ENCODE assay signal across 8 cellular contexts in the genomic region with DNA sequence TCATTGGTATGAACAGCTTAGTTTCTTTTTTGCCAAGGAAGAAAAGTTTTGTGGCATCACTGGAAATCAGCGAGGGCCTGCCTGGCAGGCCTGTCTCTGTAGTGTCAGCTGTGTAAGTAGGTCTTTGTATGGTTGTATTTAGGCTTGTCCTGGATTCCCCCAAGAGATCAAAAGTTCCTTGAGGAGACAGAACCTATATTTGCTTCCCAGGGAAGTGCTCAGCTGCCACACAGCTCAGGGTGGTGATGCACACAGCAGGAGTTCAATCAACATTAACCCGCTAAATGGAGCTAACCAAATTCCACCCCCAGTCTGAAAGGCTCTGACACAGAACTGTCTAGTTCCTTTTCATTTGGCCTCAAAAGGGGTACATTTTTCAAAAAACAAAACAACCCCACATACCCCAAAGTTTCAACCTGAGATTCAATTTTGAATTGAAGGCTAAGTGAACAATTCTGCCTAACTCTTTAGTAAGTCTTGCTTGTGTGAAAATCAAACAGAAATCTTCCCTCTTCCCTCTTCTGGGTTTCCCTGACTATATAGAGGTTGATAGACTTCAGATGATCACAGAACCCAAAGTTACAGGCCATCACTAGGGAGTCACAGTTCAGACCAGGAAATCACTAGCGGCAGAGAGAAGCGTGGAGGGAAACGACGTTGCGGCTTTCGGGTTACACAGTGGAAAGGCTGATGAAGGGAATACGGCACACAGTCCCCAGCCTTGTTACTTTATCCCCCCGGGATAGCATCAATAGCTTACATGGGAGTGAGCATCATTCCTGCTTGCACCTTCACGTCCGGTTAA.
A peak's percentile ranks its signal among the peaks of the same experiment; 100 is the strongest.
DNase-seq lines count a peak whose midpoint lies in the region; ATAC-seq and TF ChIP-seq lines count a peak whose summit lies in the region.

No MANE protein-coding gene starts in this region.

- H3K4me1 ChIP-seq in CD8-positive, alpha-beta T cell (ENCODE audit: insufficient read depth, low read length) = peaks cover 51% of the 10 kb centered on the region

- DNase-seq in CD8-positive, alpha-beta T cell = no peak
- DNase-seq in dorsolateral prefrontal cortex (no peak), osteocyte (ENCODE audit: extremely low spot score, unreplicated experiment) (no peak), EL (no peak), NCI-H510A (lab: John Stamatoyannopoulos, UW) (no peak)

- H3K9me3 Mint-ChIP-seq in CD8-positive, alpha-beta T cell = no peaks in the 10 kb centered on the region
- H3K9me3 Mint-ChIP-seq in osteocyte (ENCODE audit: unreplicated experiment) = no peaks in the 10 kb centered on the region

- peaks cover 67% of the 10 kb centered on the region for H3K4me1 Mint-ChIP-seq in CD8-positive, alpha-beta T cell (ENCODE audit: low read depth)
- peaks cover 64% of the 10 kb centered on the region for H3K4me1 Mint-ChIP-seq in osteocyte (ENCODE audit: unreplicated experiment)

- H3K36me3 ChIP-seq in CD8-positive, alpha-beta T cell (ENCODE audit: insufficient read depth, low read length) = no peaks in the 10 kb centered on the region

- intact Hi-C loops in CD8-positive, alpha-beta T cell (cut with DNase I, micrococcal nuclease) = loop anchor here (2.0 to 10.0 kb wide), 3 partner anchors 129 to 677 kb away; a partner anchor contains a TSS
- intact Hi-C loops in dorsolateral prefrontal cortex (cut with DNase I) = loop anchor here (2.0 to 5.0 kb wide), 6 partner anchors 54 to 355 kb away; a partner anchor contains a TSS

- no peak overlapping the region for H3K27ac ChIP-seq in CD8-positive, alpha-beta T cell (ENCODE audit: low read depth, low read length)
- H3K27ac ChIP-seq in dorsolateral prefrontal cortex = peak overlapping the region; percentile 3 to 98 (median 91)

- no peak for TF ChIP-seq CTCF in CD8-positive, alpha-beta T cell (IDR thresholded peaks at IDR 0.05)
- TF ChIP-seq CTCF in dorsolateral prefrontal cortex (IDR thresholded peaks at IDR 0.05 in 54 of 56, conservative IDR thresholded peaks at IDR 0.05 in 2 of 56; ENCODE audit: low read depth in 1 of 56, partially characterized antibody in 56 of 56) (no peak), osteocyte (IDR thresholded peaks at IDR 0.05) (no peak)

- no peaks in the 10 kb centered on the region for H3K9me3 ChIP-seq in CD8-positive, alpha-beta T cell (ENCODE audit: low read length)

- H3K27me3 ChIP-seq in CD8-positive, alpha-beta T cell (ENCODE audit: insufficient read depth, low read length) = no peaks in the 10 kb centered on the region
- no peaks in the 10 kb centered on the region for H3K27me3 ChIP-seq in dorsolateral prefrontal cortex

- POLR2A ChIA-PET in CD8-positive, alpha-beta T cell (lab: Charles Lee) = interaction anchor here (1.2 to 1.3 kb wide), 2 partner anchors 12 to 131 kb away, joined by 4 read pairs; no protein-coding TSS in a partner anchor

- no peak for ATAC-seq in CD8-positive, alpha-beta T cell
- ATAC-seq in HG03432 (IDR thresholded peaks at IDR 0.05; ENCODE audit: unreplicated experiment) (peak; percentile 3), HG02938 (IDR thresholded peaks at IDR 0.05; ENCODE audit: unreplicated experiment) (no peak), HG03571 (IDR thresholded peaks at IDR 0.05; ENCODE audit: unreplicated experiment) (no peak)

- H3K36me3 Mint-ChIP-seq in CD8-positive, alpha-beta T cell = peaks cover 13% of the 10 kb centered on the region
- H3K36me3 Mint-ChIP-seq in osteocyte (ENCODE audit: unreplicated experiment) = peaks cover 3% of the 10 kb centered on the region

- peak overlapping the region; percentile 85 for H3K27ac Mint-ChIP-seq in CD8-positive, alpha-beta T cell
- H3K27ac Mint-ChIP-seq in osteocyte (ENCODE audit: unreplicated experiment) = peak overlapping the region; percentile 83

- H3K4me3 Mint-ChIP-seq in CD8-positive, alpha-beta T cell = peak overlapping the region; percentile 54
- no peak overlapping the region for H3K4me3 Mint-ChIP-seq in osteocyte (ENCODE audit: unreplicated experiment)

- H3K27me3 Mint-ChIP-seq in CD8-positive, alpha-beta T cell (ENCODE audit: low read depth) = no peaks in the 10 kb centered on the region
- H3K27me3 Mint-ChIP-seq in osteocyte (ENCODE audit: unreplicated experiment) = no peaks in the 10 kb centered on the region

- CTCF ChIA-PET in CD8-positive, alpha-beta T cell (lab: Charles Lee) = interaction anchor here (0.6 to 7.6 kb wide), 13 partner anchors 11 to 355 kb away, joined by 3 to 140 read pairs (median 14); a partner anchor contains a TSS

- no peak overlapping the region for H3K4me3 ChIP-seq in CD8-positive, alpha-beta T cell (ENCODE audit: low read depth, low read length)
- peak overlapping the region in 17 of 59 donors; percentile 3 to 31 (median 14) for H3K4me3 ChIP-seq in dorsolateral prefrontal cortex
